In the genomic region with DNA sequence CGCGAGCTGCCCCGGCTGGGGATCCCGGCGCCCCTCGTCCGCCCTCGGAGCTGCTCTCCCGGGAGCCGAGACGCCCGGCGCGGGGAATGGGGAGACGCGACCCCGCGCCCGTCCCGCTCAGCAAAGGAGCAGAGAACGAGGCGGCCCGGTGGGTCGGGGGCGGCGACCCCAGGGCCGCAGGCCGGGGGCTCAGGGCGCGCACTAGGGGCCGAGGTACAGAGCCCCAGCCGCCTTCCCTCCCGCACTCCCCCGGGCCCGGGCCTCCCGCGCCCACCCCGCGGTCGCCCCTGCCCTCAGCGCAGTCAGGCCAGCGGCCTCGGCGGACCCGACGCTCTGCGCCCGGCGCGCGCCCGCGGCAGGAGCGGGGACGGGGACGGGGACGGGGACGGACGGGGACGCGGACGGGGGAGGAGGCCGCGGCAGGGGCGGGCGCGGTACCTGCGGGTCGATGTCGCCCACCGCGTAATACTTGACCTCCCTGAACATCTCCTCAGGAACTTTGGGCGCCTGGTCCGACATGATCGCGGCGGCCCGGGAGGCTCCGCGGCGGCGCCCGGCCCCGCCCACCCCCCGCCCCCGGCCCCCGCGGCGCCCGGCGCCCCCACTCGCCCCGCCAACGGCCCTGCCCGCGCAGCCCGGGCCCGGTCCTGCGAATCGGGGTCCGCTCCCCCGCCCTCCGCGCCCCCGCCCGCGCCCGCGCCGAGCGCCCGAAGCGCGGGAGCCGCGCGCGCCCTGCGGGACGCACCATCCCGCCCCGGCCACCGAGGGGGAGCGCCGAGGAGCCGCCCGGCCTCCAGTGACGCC, we compare ENCODE assay signal across 8 cellular contexts. TPM values are rescaled to one million over a fixed set of nuclear protein-coding genes. Genes with fewer than 3 reads are reported as not detected.
A peak's percentile ranks its signal among the peaks of the same experiment; 100 is the strongest.
DNase-seq lines count a peak whose midpoint lies in the region; ATAC-seq and TF ChIP-seq lines count a peak whose summit lies in the region.

A gene with protein sequence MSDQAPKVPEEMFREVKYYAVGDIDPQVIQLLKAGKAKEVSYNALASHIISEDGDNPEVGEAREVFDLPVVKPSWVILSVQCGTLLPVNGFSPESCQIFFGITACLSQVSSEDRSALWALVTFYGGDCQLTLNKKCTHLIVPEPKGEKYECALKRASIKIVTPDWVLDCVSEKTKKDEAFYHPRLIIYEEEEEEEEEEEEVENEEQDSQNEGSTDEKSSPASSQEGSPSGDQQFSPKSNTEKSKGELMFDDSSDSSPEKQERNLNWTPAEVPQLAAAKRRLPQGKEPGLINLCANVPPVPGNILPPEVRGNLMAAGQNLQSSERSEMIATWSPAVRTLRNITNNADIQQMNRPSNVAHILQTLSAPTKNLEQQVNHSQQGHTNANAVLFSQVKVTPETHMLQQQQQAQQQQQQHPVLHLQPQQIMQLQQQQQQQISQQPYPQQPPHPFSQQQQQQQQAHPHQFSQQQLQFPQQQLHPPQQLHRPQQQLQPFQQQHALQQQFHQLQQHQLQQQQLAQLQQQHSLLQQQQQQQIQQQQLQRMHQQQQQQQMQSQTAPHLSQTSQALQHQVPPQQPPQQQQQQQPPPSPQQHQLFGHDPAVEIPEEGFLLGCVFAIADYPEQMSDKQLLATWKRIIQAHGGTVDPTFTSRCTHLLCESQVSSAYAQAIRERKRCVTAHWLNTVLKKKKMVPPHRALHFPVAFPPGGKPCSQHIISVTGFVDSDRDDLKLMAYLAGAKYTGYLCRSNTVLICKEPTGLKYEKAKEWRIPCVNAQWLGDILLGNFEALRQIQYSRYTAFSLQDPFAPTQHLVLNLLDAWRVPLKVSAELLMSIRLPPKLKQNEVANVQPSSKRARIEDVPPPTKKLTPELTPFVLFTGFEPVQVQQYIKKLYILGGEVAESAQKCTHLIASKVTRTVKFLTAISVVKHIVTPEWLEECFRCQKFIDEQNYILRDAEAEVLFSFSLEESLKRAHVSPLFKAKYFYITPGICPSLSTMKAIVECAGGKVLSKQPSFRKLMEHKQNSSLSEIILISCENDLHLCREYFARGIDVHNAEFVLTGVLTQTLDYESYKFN (minus strand): TSS at position 714 of the 804 bp plus-strand sequence. CDS start 195 bp downstream, at position 519.

- POLR2A ChIA-PET in Panc1 (lab: Charles Lee): no interaction called here

- intact Hi-C loops in Panc1 (cut with micrococcal nuclease; ENCODE audit: unreplicated experiment) (no loop called here), aorta (cut with DNase I) (loop anchor here (2.0 to 10.0 kb wide), 3 partner anchors 75 to 294 kb away; a partner anchor contains a TSS)

- no TSS peak for BruUV-seq in Panc1 (replicated peaks; lab: Mats Ljungman, UMichigan)

- peak; percentile 20 for TF ChIP-seq POLR2A in GM19193 (IDR thresholded peaks at IDR 0.05; ENCODE audit: extremely low read depth, insufficient read depth, insufficient read length)

- CTCF ChIA-PET in Panc1 (lab: Charles Lee): no interaction called here

- ATAC-seq in HG03280 (IDR thresholded peaks at IDR 0.05; ENCODE audit: unreplicated experiment) (peak; percentile 63), Panc1 (peak; percentile 85), aorta (ENCODE audit: low FRiP score) (peak; percentile 79)

- peaks cover 2% of the 10 kb centered on the region for H3K36me3 ChIP-seq in Panc1 (ENCODE audit: control insufficient read depth, insufficient read depth, low read length)
- peaks cover 4% of the 10 kb centered on the region for H3K36me3 ChIP-seq in cardiac muscle cell
- H3K36me3 ChIP-seq in aorta (ENCODE audit: control insufficient read depth in 1 of 2, insufficient read depth in 2 of 2, low read length in 1 of 2): peaks cover 4% of the 10 kb centered on the region in 2 donors

- no peaks in the 10 kb centered on the region for H3K27me3 ChIP-seq in Panc1 (ENCODE audit: control insufficient read depth, insufficient read depth, low read length)
- no peaks in the 10 kb centered on the region for H3K27me3 ChIP-seq in cardiac muscle cell
- no peaks in the 10 kb centered on the region for H3K27me3 ChIP-seq in aorta (ENCODE audit: control insufficient read depth in 1 of 2, insufficient read depth in 2 of 2, low read length in 1 of 2)

- no peak for TF ChIP-seq CTCF in Panc1 (IDR thresholded peaks at IDR 0.05)
- TF ChIP-seq CTCF in cardiac muscle cell (IDR thresholded peaks at IDR 0.05; ENCODE audit: low read depth, low read length): no peak

- peak within 1 kb of the TSS; percentile 71 to 87 for H3K4me3 ChIP-seq in Panc1 (ENCODE audit: low read depth in 2 of 2, low read length in 2 of 2)
- peak within 1 kb of the TSS; percentile 85 for H3K4me3 ChIP-seq in cardiac muscle cell
- H3K4me3 ChIP-seq in aorta (ENCODE audit: low read length in 2 of 2): peak within 1 kb of the TSS; percentile 95 to 96

- in situ Hi-C loops in Panc1 (cut with HindIII; ENCODE audit: low pct_unique_long_range_greater_than_20kb, low sequenced_read_pairs): no loop called here

- H3K9me3 ChIP-seq in Panc1 (ENCODE audit: control insufficient read depth, insufficient read depth, low read depth, low read length) (no peaks in the 10 kb centered on the region), cardiac muscle cell (ENCODE audit: low read depth) (no peaks in the 10 kb centered on the region), aorta (ENCODE audit: control insufficient read depth, low read length) (no peaks in the 10 kb centered on the region)

- 1% methylated on average over 29 to 128 of the region's 128 CpGs for WGBS in aorta, 2 donors

- DNase-seq in COLO668 (lab: John Stamatoyannopoulos, UW; ENCODE audit: unreplicated experiment) (peak; percentile 84), Panc1 (ENCODE audit: low read depth, low spot score) (no peak), cardiac muscle cell (ENCODE audit: low read depth in 1 of 2, low spot score in 1 of 2) (peak in 1 of 2 donors; percentile 87), pons (ENCODE audit: low spot score) (peak; percentile 29), aorta (peak; percentile 61 to 79)
- peak; percentile 70 for DNase-seq in activated naive CD4-positive, alpha-beta T cell treated with anti-CD3 and anti-CD28 coated beads, Interleukin-2, amount 50 U/mL, for 16 hours

- H3K27ac ChIP-seq in Panc1 (ENCODE audit: low read length) (peak within 1 kb of the TSS; percentile 88), cardiac muscle cell (peak within 1 kb of the TSS; percentile 100), aorta (ENCODE audit: low read depth in 1 of 2, low read length in 2 of 2) (peak within 1 kb of the TSS in 1 of 2 donors; percentile 85)

- H3K4me1 ChIP-seq in Panc1 (ENCODE audit: control insufficient read depth, insufficient read depth, low read length): peaks cover 9% of the 10 kb centered on the region; the same call in 1 of the 2 replicates
- peaks cover 3% of the 10 kb centered on the region for H3K4me1 ChIP-seq in cardiac muscle cell (ENCODE audit: low read depth)
- no peaks in the 10 kb centered on the region for H3K4me1 ChIP-seq in aorta (ENCODE audit: control insufficient read depth in 1 of 2, insufficient read depth in 2 of 2, low read length in 2 of 2)

RNA-seq across cellular contexts. Expression of the gene that starts here (rescaled TPM):
- total RNA-seq in Panc1 (2021; ENCODE audit: unreplicated experiment): 27.3 TPM
- polyA plus RNA-seq in Panc1 (2012; ENCODE audit: insufficient read length): 18.4 TPM
- total RNA-seq in cardiac muscle cell: 11.2 and 11.3 TPM in 2 replicates
- polyA plus RNA-seq in cardiac muscle cell: 3.7 and 5.8 TPM in 2 replicates
- 10 to 100 TPM in 1 of 2 donors, 1 to 10 TPM in 1; 6.3 to 12.2 TPM for total RNA-seq in aorta
- polyA plus RNA-seq in aorta: 1 to 10 TPM; 3.4 to 4.5 TPM
